ENCODE assay signal across 23 cellular contexts in genomic region chr7:69631131-69631530, GRCh38. TPM values are rescaled to one million over a fixed set of nuclear protein-coding genes. Genes with fewer than 3 reads are reported as not detected.
DNase-seq lines count a peak whose midpoint lies in the region; ATAC-seq, FAIRE-seq and TF ChIP-seq lines count a peak whose summit lies in the region.
"Had no signal": no experiment of that assay in that cellular context is flagged by ENCODE, and none has a peak within 500 bp of the region (broad histone marks: within the 10 kb centered on the region; RNA-seq: fewer than 3 reads in every experiment).

No MANE protein-coding gene starts in this region.

- no peak overlapping the region for H3K4me3 Mint-ChIP-seq in natural killer cell treated with Interleukin-12 subunit alpha and Interleukin-12 subunit beta and Interleukin-15 and Interleukin-18, amount 100 ng/mL, for 72 hours
- H3K4me3 Mint-ChIP-seq in natural killer cell: no peak overlapping the region
- peak overlapping the region; percentile 23 for H3K4me3 Mint-ChIP-seq in astrocyte (ENCODE audit: unreplicated experiment)
- H3K4me3 Mint-ChIP-seq: GM23338 had no signal

- no peak overlapping the region for H3K27ac ChIP-seq in astrocyte (ENCODE audit: low read depth, low read length)
- H3K27ac ChIP-seq: Peyer's patch, SJCRH30 had no signal

- no peaks in the 10 kb centered on the region for H3K36me3 Mint-ChIP-seq in natural killer cell treated with Interleukin-12 subunit alpha and Interleukin-12 subunit beta and Interleukin-15 and Interleukin-18, amount 100 ng/mL, for 72 hours
- H3K36me3 Mint-ChIP-seq in natural killer cell (no peaks in the 10 kb centered on the region), astrocyte (ENCODE audit: low read depth, unreplicated experiment) (no peaks in the 10 kb centered on the region)

- H3K27me3 Mint-ChIP-seq in natural killer cell treated with Interleukin-12 subunit alpha and Interleukin-12 subunit beta and Interleukin-15 and Interleukin-18, amount 100 ng/mL, for 72 hours: no peaks in the 10 kb centered on the region
- H3K27me3 Mint-ChIP-seq in natural killer cell (ENCODE audit: low read depth in 2 of 2) (no peaks in the 10 kb centered on the region), astrocyte (ENCODE audit: low read depth, unreplicated experiment) (no peaks in the 10 kb centered on the region)

- no peaks in the 10 kb centered on the region for H3K9me3 Mint-ChIP-seq in natural killer cell treated with Interleukin-12 subunit alpha and Interleukin-12 subunit beta and Interleukin-15 and Interleukin-18, amount 100 ng/mL, for 72 hours
- H3K9me3 Mint-ChIP-seq in natural killer cell (no peaks in the 10 kb centered on the region), astrocyte (ENCODE audit: unreplicated experiment) (no peaks in the 10 kb centered on the region)
- H3K9me3 Mint-ChIP-seq: GM23338 had no signal

- peaks cover 8 to 17% of the 10 kb centered on the region in 2 donors for H3K4me1 Mint-ChIP-seq in natural killer cell treated with Interleukin-12 subunit alpha and Interleukin-12 subunit beta and Interleukin-15 and Interleukin-18, amount 100 ng/mL, for 72 hours (ENCODE audit: low read depth in 2 of 2)
- H3K4me1 Mint-ChIP-seq in natural killer cell (peaks cover 9 to 15% of the 10 kb centered on the region in 2 donors), astrocyte (ENCODE audit: low read depth, unreplicated experiment) (peaks cover 41% of the 10 kb centered on the region)

- DNase-seq in natural killer cell treated with Interleukin-12 subunit alpha and Interleukin-12 subunit beta and Interleukin-15 and Interleukin-18, amount 100 ng/mL, for 72 hours (ENCODE audit: low spot score): no peak
- DNase-seq in natural killer cell (no peak), astrocyte (ENCODE audit: low read depth) (no peak), sciatic nerve (ENCODE audit: low spot score) (no peak), AML-193 (lab: John Stamatoyannopoulos, UW) (no peak), nucleus accumbens (lab: John Stamatoyannopoulos, UW) (no peak), LoVo (ENCODE audit: low spot score) (no peak)
- DNase-seq: 8988T; DMS79; KBM-7; NCI-H1092 treated with DMSO at 0.1 percent for 48 hours; NCI-H1436 treated with DMSO at 0.1 percent for 48 hours; NCI-H1930; NCI-H226; NCI-H510A treated with DMSO at 0.1 percent for 48 hours; NCI-H774; NK-92 treated with Interleukin-12 subunit alpha and Interleukin-12 subunit beta, amount 100 ng/mL, for 24 hours; Peyer's patch; SJCRH30 had no signal

- no peaks in the 10 kb centered on the region for H3K36me3 ChIP-seq in astrocyte (ENCODE audit: insufficient read depth, low read length)
- H3K36me3 ChIP-seq: HAP-1, Peyer's patch, SJCRH30 had no signal

- H3K27me3 ChIP-seq in astrocyte (ENCODE audit: insufficient read depth, low read length): no peaks in the 10 kb centered on the region
- H3K27me3 ChIP-seq: Peyer's patch, SJCRH30 had no signal

- ATAC-seq in natural killer cell treated with Interleukin-12 subunit alpha and Interleukin-12 subunit beta and Interleukin-15 and Interleukin-18, amount 100 ng/mL, for 72 hours: no peak
- ATAC-seq in natural killer cell (no peak), sciatic nerve (peak; percentile 71), GM19395 (IDR thresholded peaks at IDR 0.05; ENCODE audit: unreplicated experiment) (no peak)
- ATAC-seq: GM23338 had no signal

- peaks cover 17% of the 10 kb centered on the region for H3K4me1 ChIP-seq in astrocyte (ENCODE audit: insufficient read depth, low read length)
- H3K4me1 ChIP-seq: Peyer's patch had no signal

- peaks cover 37% of the 10 kb centered on the region for H3K79me2 ChIP-seq in astrocyte (ENCODE audit: insufficient read depth, low read length)

- no peak for FAIRE-seq in astrocyte (lab: Jason Lieb, UNC)
- FAIRE-seq: D721Med had no signal

- TF ChIP-seq CTCF in natural killer cell (IDR thresholded peaks at IDR 0.05) (no peak), astrocyte (IDR thresholded peaks at IDR 0.05; ENCODE audit: insufficient read depth, low read depth, low read length) (no peak)

- intact Hi-C loops in natural killer cell (cut with micrococcal nuclease): no loop called here
- intact Hi-C loops in sciatic nerve (cut with DNase I): no loop called here

- H3K9me3 ChIP-seq in astrocyte (ENCODE audit: insufficient read depth, low read depth, low read length): no peaks in the 10 kb centered on the region
- H3K9me3 ChIP-seq: HAP-1, Peyer's patch, SJCRH30 had no signal

- no peak overlapping the region for H2AFZ ChIP-seq in astrocyte (ENCODE audit: low read depth, low read length)
- H2AFZ ChIP-seq: GM23338 had no signal

- peak overlapping the region; percentile 61 for H3K4me2 ChIP-seq in astrocyte (ENCODE audit: low read length)
- H3K4me2 ChIP-seq: GM23338 had no signal

- H4K20me1 ChIP-seq in astrocyte (ENCODE audit: insufficient read depth, low read length): peaks cover 54% of the 10 kb centered on the region

- H3K4me3 ChIP-seq in astrocyte (ENCODE audit: insufficient read depth, low read depth, low read length): no peak overlapping the region
- H3K4me3 ChIP-seq: GM23338, HAP-1, Peyer's patch, SJCRH30 had no signal

- no peak overlapping the region for H3K9ac ChIP-seq in astrocyte (ENCODE audit: low read length)

- peak overlapping the region; percentile 26 to 68 for H3K27ac Mint-ChIP-seq in natural killer cell treated with Interleukin-12 subunit alpha and Interleukin-12 subunit beta and Interleukin-15 and Interleukin-18, amount 100 ng/mL, for 72 hours
- no peak overlapping the region for H3K27ac Mint-ChIP-seq in natural killer cell
- peak overlapping the region; percentile 86 for H3K27ac Mint-ChIP-seq in astrocyte (ENCODE audit: unreplicated experiment)
- H3K27ac Mint-ChIP-seq: GM23338 had no signal

RNA-seq across cellular contexts. Expression of gene AUTS2, which starts 32.9 kb away (rescaled TPM):
- total RNA-seq in natural killer cell treated with Interleukin-12 subunit alpha and Interleukin-12 subunit beta and Interleukin-15 and Interleukin-18, amount 100 ng/mL, for 72 hours: 10 to 100 TPM; 14.3 to 43.0 TPM
- 100 to 1,000 TPM; 147 to 197 (median 155) TPM for total RNA-seq in natural killer cell
- 68.2 and 73.2 TPM in 2 replicates for total RNA-seq in astrocyte
- 129 TPM for total RNA-seq in sciatic nerve

Comparison
In these comparisons a context has a peak if more than half of its experiments do, and no peak if none do; other contexts are left out.
1. H3K27ac Mint-ChIP-seq: peak in natural killer cell treated with Interleukin-12 subunit alpha and Interleukin-12 subunit beta and Interleukin-15 and Interleukin-18, amount 100 ng/mL, for 72 hours (2 of 2) and astrocyte (single experiment); none in natural killer cell (0 of 2).